Comparison of ENCODE assay signal across 35 cellular contexts in the genomic region with DNA sequence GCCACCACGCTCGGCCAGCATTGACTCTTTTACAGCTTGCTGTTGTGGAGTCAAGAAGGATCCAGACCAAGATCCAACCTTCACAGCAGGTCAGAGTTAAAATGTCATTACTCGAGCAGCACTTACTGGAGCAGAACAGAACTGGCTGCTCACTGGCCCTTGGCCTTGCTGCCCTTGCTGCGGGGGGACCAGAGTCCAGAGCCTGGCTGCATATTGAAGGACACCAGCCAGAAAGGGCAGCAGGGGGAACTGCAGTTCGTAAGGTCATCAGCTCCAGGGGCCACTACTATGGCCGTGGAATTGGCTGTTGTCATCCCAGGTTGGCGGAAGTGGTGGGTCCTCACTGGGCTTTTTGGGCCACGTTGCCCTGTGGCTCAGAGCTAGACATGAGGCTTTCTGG.
"Had no signal": no experiment of that assay in that cellular context is flagged by ENCODE, and none has a peak within 500 bp of the region (broad histone marks: within the 10 kb centered on the region; RNA-seq: fewer than 3 reads in every experiment).

No MANE protein-coding gene starts in this region.

- H3K9me3 ChIP-seq: MG63 had no signal

- H3K4me3 ChIP-seq: MG63 had no signal

- DNase-seq: Karpas-422, Kasumi-1, KG1, MG63, MM.1S, MV-4-11, NCI-H1048, NCI-H1092, NCI-H1092 treated with DMSO at 0.1 percent for 48 hours, NCI-H1105, NCI-H1105 treated with DMSO at 0.1 percent for 48 hours, NCI-H1417, NCI-H1417 treated with DMSO at 0.1 percent for 48 hours, NCI-H1436, NCI-H1436 treated with DMSO at 0.1 percent for 48 hours, NCI-H146, NCI-H1694, NCI-H1694 treated with DMSO at 0.1 percent for 48 hours, NCI-H187, NCI-H187 treated with DMSO at 0.1 percent for 48 hours, NCI-H1930, NCI-H2029, NCI-H2029 treated with DMSO at 0.1 percent for 48 hours, NCI-H2081, NCI-H2081 treated with DMSO at 0.1 percent for 48 hours, NCI-H2107, NCI-H2171, NCI-H2171 treated with DMSO at 0.1 percent for 48 hours, NCI-H2227 treated with DMSO at 0.1 percent for 48 hours, NCI-H226, NCI-H345, NCI-H446, NCI-H446 treated with DMSO at 0.1 percent for 48 hours, NCI-H510A had no signal

- H3K4me2 ChIP-seq: KMS-11 had no signal

- H3K27ac ChIP-seq: KMS-11 had no signal

- H3K36me3 ChIP-seq: MG63 had no signal

- H3K9ac ChIP-seq: KMS-11 had no signal
